1 cellular context compared by ENCODE assay signal in the genomic region with DNA sequence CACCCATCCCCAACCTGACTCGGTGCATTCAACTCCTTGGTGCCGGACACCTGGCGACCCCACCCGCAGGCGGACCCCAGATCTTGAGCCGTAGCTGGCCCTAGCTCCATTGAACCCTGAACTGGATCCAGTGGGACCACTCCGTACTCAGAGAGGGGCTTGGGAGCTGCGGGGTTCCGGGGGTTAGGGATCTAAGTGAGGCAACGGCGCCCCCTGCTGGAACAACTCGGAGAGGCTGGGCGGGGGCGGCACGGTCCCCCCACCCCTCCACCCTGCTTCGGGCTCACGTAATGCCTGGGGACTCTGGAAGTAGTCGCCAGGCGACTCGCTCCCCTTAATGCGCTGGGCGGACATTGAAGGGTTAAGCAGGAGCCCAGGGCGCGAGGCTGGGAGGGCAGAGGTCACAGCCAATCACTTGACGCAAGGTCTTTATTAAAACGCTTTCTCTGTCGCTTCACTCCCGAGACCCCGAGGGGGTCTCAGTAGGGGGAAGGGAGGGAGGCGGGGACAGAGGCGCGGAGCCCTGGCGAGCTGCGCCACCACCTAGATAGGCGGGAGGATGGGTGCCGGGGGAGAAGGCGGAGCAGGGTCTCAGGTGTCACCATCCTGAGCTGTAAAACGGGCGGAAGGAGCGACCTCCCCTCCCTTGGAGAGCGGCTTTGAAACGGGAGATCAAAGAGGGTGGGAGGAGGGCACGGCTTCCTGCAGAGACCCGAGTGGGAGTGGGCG.
TF ChIP-seq lines count a peak whose summit lies in the region.

No MANE protein-coding gene starts in this region.

TF ChIP-seq in HEK293, 187 proteins besides CTCF, POLR2A, EP300 and RAD21 (continues in another document):
- TF ChIP-seq ZNF658 (tag by site-specific recombination; IDR thresholded peaks at IDR 0.05) (no peak), PRDM1 (tag by site-specific recombination; IDR thresholded peaks at IDR 0.05) (no peak), ZNF585B (tag by site-specific recombination; IDR thresholded peaks at IDR 0.05) (no peak), ZNF473 (tag by site-specific recombination; IDR thresholded peaks at IDR 0.05) (no peak), ZNF404 (tag by site-specific recombination; IDR thresholded peaks at IDR 0.05) (no peak), OSR2 (tag by site-specific recombination; IDR thresholded peaks at IDR 0.05) (no peak), ZNF155 (tag by site-specific recombination; IDR thresholded peaks at IDR 0.05) (no peak), ZNF223 (tag by site-specific recombination; IDR thresholded peaks at IDR 0.05) (no peak), SCRT2 (tag by site-specific recombination; IDR thresholded peaks at IDR 0.05) (no peak), ZNF426 (tag by site-specific recombination; IDR thresholded peaks at IDR 0.05) (no peak), ZNF394 (tag by site-specific recombination; IDR thresholded peaks at IDR 0.05; ENCODE audit: borderline replicate concordance) (peak; percentile 56; the same call in 1 of the 2 replicates), GLI2 (tag by site-specific recombination; IDR thresholded peaks at IDR 0.05; ENCODE audit: borderline replicate concordance, low read depth) (no peak), ZNF132 (tag by site-specific recombination; IDR thresholded peaks at IDR 0.05; ENCODE audit: borderline replicate concordance) (no peak), ZNF423 (tag by site-specific recombination; IDR thresholded peaks at IDR 0.05) (peak; percentile 81), SP3 (tag by site-specific recombination; IDR thresholded peaks at IDR 0.05) (peak; percentile 65; the same call in 1 of the 2 replicates), ZNF792 (tag by site-specific recombination; IDR thresholded peaks at IDR 0.05) (no peak), ZNF211 (tag by site-specific recombination; IDR thresholded peaks at IDR 0.05; ENCODE audit: low read depth) (no peak), ZBTB17 (tag by site-specific recombination; IDR thresholded peaks at IDR 0.05) (peak; percentile 95), ZNF791 (tag by site-specific recombination; IDR thresholded peaks at IDR 0.05) (0 out of 2 replicates have a peak, but pooled peaks have one; percentile 12), GLIS1 (tag by site-specific recombination; IDR thresholded peaks at IDR 0.05) (peak; percentile 78; the same call in 1 of the 2 replicates), KLF16 (tag by site-specific recombination; IDR thresholded peaks at IDR 0.05) (no peak; the same call in 1 of the 2 replicates), ZNF701 (tag by site-specific recombination; IDR thresholded peaks at IDR 0.05) (no peak), HOXC10 (CRISPR knock-in tag; IDR thresholded peaks at IDR 0.05) (no peak), TCF7L2 (IDR thresholded peaks at IDR 0.05; ENCODE audit: borderline replicate concordance, low read depth, low read length) (peak; percentile 95), ZNF391 (tag by site-specific recombination; IDR thresholded peaks at IDR 0.05; ENCODE audit: borderline replicate concordance, low read depth) (peak; percentile 68; the same call in 1 of the 2 replicates), ZNF600 (tag by site-specific recombination; IDR thresholded peaks at IDR 0.05) (peak; percentile 83), ZNF664 (tag by site-specific recombination; IDR thresholded peaks at IDR 0.05) (no peak), ZNF354C (tag by site-specific recombination; IDR thresholded peaks at IDR 0.05; ENCODE audit: borderline replicate concordance, low read depth) (no peak), ZXDB (tag by site-specific recombination; IDR thresholded peaks at IDR 0.05) (peak; percentile 67), MYNN (tag by site-specific recombination; IDR thresholded peaks at IDR 0.05; ENCODE audit: borderline replicate concordance) (no peak), ZEB2 (tag by site-specific recombination; IDR thresholded peaks at IDR 0.05) (peak; percentile 85), ZIC2 (tag by site-specific recombination; IDR thresholded peaks at IDR 0.05) (peak; percentile 92), IKZF3 (tag by site-specific recombination; IDR thresholded peaks at IDR 0.05) (peak; percentile 66), ZNF157 (tag by site-specific recombination; IDR thresholded peaks at IDR 0.05) (0 out of 2 replicates have a peak, but pooled peaks have one; percentile 7), KLF7 (tag by site-specific recombination; IDR thresholded peaks at IDR 0.05; ENCODE audit: borderline replicate concordance) (peak; percentile 75), ZNF830 (tag by site-specific recombination; IDR thresholded peaks at IDR 0.05; ENCODE audit: low read depth) (no peak), ZNF266 (tag by site-specific recombination; IDR thresholded peaks at IDR 0.05; ENCODE audit: low read depth) (no peak)
- TF ChIP-seq, protein P1, sequence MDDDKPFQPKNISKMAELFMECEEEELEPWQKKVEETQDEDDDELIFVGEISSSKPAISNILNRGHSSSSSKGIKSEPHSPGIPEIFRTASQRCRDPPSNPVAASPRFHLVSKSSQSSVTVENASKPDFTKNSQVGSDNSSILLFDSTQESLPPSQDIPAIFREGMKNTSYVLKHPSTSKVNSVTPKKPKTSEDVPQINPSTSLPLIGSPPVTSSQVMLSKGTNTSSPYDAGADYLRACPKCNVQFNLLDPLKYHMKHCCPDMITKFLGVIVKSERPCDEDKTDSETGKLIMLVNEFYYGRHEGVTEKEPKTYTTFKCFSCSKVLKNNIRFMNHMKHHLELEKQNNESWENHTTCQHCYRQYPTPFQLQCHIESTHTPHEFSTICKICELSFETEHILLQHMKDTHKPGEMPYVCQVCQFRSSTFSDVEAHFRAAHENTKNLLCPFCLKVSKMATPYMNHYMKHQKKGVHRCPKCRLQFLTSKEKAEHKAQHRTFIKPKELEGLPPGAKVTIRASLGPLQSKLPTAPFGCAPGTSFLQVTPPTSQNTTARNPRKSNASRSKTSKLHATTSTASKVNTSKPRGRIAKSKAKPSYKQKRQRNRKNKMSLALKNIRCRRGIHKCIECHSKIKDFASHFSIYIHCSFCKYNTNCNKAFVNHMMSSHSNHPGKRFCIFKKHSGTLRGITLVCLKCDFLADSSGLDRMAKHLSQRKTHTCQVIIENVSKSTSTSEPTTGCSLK (tag by site-specific recombination; IDR thresholded peaks at IDR 0.05) = no peak
- TF ChIP-seq, protein P2, sequence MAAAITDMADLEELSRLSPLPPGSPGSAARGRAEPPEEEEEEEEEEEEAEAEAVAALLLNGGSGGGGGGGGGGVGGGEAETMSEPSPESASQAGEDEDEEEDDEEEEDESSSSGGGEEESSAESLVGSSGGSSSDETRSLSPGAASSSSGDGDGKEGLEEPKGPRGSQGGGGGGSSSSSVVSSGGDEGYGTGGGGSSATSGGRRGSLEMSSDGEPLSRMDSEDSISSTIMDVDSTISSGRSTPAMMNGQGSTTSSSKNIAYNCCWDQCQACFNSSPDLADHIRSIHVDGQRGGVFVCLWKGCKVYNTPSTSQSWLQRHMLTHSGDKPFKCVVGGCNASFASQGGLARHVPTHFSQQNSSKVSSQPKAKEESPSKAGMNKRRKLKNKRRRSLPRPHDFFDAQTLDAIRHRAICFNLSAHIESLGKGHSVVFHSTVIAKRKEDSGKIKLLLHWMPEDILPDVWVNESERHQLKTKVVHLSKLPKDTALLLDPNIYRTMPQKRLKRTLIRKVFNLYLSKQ (tag by site-specific recombination; IDR thresholded peaks at IDR 0.05; ENCODE audit: borderline replicate concordance) = no peak
- TF ChIP-seq, protein P3, sequence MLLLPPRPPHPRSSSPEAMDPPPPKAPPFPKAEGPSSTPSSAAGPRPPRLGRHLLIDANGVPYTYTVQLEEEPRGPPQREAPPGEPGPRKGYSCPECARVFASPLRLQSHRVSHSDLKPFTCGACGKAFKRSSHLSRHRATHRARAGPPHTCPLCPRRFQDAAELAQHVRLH (tag by site-specific recombination; IDR thresholded peaks at IDR 0.05) = no peak; the same call in 1 of the 2 replicates
- TF ChIP-seq, protein P4, sequence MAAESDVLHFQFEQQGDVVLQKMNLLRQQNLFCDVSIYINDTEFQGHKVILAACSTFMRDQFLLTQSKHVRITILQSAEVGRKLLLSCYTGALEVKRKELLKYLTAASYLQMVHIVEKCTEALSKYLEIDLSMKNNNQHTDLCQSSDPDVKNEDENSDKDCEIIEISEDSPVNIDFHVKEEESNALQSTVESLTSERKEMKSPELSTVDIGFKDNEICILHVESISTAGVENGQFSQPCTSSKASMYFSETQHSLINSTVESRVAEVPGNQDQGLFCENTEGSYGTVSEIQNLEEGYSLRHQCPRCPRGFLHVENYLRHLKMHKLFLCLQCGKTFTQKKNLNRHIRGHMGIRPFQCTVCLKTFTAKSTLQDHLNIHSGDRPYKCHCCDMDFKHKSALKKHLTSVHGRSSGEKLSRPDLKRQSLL (tag by site-specific recombination; IDR thresholded peaks at IDR 0.05) = 0 out of 2 replicates have a peak, but pooled peaks have one; percentile 11
- TF ChIP-seq, protein P5, sequence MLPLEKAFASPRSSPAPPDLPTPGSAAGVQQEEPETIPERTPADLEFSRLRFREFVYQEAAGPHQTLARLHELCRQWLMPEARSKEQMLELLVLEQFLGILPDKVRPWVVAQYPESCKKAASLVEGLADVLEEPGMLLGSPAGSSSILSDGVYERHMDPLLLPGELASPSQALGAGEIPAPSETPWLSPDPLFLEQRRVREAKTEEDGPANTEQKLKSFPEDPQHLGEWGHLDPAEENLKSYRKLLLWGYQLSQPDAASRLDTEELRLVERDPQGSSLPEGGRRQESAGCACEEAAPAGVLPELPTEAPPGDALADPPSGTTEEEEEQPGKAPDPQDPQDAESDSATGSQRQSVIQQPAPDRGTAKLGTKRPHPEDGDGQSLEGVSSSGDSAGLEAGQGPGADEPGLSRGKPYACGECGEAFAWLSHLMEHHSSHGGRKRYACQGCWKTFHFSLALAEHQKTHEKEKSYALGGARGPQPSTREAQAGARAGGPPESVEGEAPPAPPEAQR (tag by site-specific recombination; IDR thresholded peaks at IDR 0.05) = no peak
- TF ChIP-seq, protein P6, sequence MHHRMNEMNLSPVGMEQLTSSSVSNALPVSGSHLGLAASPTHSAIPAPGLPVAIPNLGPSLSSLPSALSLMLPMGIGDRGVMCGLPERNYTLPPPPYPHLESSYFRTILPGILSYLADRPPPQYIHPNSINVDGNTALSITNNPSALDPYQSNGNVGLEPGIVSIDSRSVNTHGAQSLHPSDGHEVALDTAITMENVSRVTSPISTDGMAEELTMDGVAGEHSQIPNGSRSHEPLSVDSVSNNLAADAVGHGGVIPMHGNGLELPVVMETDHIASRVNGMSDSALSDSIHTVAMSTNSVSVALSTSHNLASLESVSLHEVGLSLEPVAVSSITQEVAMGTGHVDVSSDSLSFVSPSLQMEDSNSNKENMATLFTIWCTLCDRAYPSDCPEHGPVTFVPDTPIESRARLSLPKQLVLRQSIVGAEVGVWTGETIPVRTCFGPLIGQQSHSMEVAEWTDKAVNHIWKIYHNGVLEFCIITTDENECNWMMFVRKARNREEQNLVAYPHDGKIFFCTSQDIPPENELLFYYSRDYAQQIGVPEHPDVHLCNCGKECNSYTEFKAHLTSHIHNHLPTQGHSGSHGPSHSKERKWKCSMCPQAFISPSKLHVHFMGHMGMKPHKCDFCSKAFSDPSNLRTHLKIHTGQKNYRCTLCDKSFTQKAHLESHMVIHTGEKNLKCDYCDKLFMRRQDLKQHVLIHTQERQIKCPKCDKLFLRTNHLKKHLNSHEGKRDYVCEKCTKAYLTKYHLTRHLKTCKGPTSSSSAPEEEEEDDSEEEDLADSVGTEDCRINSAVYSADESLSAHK (tag by site-specific recombination; IDR thresholded peaks at IDR 0.05) = no peak
- TF ChIP-seq, protein P7, sequence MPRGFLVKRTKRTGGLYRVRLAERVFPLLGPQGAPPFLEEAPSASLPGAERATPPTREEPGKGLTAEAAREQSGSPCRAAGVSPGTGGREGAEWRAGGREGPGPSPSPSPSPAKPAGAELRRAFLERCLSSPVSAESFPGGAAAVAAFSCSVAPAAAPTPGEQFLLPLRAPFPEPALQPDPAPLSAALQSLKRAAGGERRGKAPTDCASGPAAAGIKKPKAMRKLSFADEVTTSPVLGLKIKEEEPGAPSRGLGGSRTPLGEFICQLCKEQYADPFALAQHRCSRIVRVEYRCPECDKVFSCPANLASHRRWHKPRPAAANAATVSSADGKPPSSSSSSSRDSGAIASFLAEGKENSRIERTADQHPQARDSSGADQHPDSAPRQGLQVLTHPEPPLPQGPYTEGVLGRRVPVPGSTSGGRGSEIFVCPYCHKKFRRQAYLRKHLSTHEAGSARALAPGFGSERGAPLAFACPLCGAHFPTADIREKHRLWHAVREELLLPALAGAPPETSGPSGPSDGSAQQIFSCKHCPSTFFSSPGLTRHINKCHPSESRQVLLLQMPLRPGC (tag by site-specific recombination; IDR thresholded peaks at IDR 0.05) = 0 out of 2 replicates have a peak, but pooled peaks have one; percentile 8
- TF ChIP-seq, protein P8, sequence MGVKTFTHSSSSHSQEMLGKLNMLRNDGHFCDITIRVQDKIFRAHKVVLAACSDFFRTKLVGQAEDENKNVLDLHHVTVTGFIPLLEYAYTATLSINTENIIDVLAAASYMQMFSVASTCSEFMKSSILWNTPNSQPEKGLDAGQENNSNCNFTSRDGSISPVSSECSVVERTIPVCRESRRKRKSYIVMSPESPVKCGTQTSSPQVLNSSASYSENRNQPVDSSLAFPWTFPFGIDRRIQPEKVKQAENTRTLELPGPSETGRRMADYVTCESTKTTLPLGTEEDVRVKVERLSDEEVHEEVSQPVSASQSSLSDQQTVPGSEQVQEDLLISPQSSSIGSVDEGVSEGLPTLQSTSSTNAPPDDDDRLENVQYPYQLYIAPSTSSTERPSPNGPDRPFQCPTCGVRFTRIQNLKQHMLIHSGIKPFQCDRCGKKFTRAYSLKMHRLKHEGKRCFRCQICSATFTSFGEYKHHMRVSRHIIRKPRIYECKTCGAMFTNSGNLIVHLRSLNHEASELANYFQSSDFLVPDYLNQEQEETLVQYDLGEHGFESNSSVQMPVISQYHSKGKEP (tag by site-specific recombination; IDR thresholded peaks at IDR 0.05) = 0 out of 2 replicates have a peak, but pooled peaks have one; percentile 25
- TF ChIP-seq, protein P9, sequence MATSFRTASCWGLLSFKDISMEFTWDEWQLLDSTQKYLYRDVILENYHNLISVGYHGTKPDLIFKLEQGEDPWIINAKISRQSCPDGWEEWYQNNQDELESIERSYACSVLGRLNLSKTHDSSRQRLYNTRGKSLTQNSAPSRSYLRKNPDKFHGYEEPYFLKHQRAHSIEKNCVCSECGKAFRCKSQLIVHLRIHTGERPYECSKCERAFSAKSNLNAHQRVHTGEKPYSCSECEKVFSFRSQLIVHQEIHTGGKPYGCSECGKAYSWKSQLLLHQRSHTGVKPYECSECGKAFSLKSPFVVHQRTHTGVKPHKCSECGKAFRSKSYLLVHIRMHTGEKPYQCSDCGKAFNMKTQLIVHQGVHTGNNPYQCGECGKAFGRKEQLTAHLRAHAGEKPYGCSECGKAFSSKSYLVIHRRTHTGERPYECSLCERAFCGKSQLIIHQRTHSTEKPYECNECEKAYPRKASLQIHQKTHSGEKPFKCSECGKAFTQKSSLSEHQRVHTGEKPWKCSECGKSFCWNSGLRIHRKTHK (tag by site-specific recombination; IDR thresholded peaks at IDR 0.05) = no peak
